9 cellular contexts compared by ENCODE assay signal in the genomic region with DNA sequence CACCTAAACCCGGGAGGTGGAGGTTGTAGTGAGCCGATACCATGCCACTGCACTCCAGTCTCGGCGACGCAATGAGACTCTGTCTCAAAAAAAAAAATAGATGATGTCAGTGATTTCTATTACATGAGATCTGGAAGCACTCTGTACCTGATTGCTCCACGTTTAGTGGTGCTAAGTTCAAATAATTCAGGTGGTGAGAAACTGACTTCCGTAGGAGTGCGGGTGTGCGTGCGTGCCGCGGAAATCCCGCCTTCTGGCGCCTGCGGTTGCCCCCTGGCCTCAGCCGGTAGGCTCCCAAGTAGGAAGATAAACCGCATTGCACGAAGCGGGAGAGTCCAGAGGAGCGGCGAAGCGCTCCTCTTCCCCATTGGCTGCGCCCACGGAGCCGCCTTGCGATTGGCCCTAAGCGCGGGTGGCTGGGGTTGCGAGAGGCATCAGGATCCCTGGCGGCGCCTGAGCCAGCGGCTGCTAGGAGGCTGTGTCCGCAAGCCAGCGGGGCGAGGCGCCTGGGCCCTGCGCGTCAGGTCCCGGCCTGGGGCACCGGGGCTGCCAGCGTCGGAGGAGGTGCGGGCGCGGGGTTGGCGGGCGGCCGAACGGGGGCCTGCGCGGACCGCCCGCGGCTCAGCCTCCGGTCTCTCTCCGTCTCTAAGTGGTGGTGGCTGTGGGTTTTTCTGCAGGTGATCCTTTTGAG. TPM values are rescaled to one million over a fixed set of nuclear protein-coding genes. Genes with fewer than 3 reads are reported as not detected.
DNase-seq lines count a peak whose midpoint lies in the region; ATAC-seq and TF ChIP-seq lines count a peak whose summit lies in the region.
"Not testable (repeated sequence)": the region's sequence is repeated elsewhere in the genome, so short reads cannot be mapped to it uniquely, and the experiment has no call there.
"Had no signal": no experiment of that assay in that cellular context is flagged by ENCODE, and none has a peak within 500 bp of the region (broad histone marks: within the 10 kb centered on the region; RNA-seq: fewer than 3 reads in every experiment).

No MANE protein-coding gene starts in this region.

- CTCF ChIA-PET in A673 (lab: Charles Lee); activated CD4-positive, alpha-beta memory T cell treated with anti-CD3 and anti-CD28 coated beads, Interleukin-2, amount 10 ng/mL, durations not matched to agents 7 days and 5 days (lab: Charles Lee); naive thymus-derived CD4-positive, alpha-beta T cell (lab: Charles Lee): not testable (repeated sequence)

- ATAC-seq in naive thymus-derived CD4-positive, alpha-beta T cell: peak; percentile 93

- H3K27me3 Mint-ChIP-seq in activated CD4-positive, alpha-beta memory T cell treated with anti-CD3 and anti-CD28 coated beads, Interleukin-2, amount 10 ng/mL, durations not matched to agents 7 days and 5 days: peaks cover 21% of the 10 kb centered on the region
- not testable (repeated sequence) for H3K27me3 Mint-ChIP-seq in brain
- H3K27me3 Mint-ChIP-seq in naive thymus-derived CD4-positive, alpha-beta T cell: peaks cover 0 to 30% (median 0%) of the 10 kb centered on the region in 5 donors

- TF ChIP-seq CTCF in A673 (conservative IDR thresholded peaks at IDR 0.05; ENCODE audit: low read depth, low read length); brain (conservative IDR thresholded peaks at IDR 0.05): not testable (repeated sequence)

- peak overlapping the region; percentile 56 for H3K4me3 Mint-ChIP-seq in activated CD4-positive, alpha-beta memory T cell treated with anti-CD3 and anti-CD28 coated beads, Interleukin-2, amount 10 ng/mL, durations not matched to agents 7 days and 5 days
- H3K4me3 Mint-ChIP-seq in brain: peak overlapping the region; percentile 78 to 86 (median 83)
- H3K4me3 Mint-ChIP-seq in naive thymus-derived CD4-positive, alpha-beta T cell: peak overlapping the region; percentile 86 to 96 (median 94)

- not testable (repeated sequence) for H3K4me3 ChIP-seq in A673 (ENCODE audit: low read depth, low read length, poor library complexity, severe bottlenecking)
- peak overlapping the region; percentile 60 for H3K4me3 ChIP-seq in naive thymus-derived CD4-positive, alpha-beta T cell (ENCODE audit: low read length)

- POLR2A ChIA-PET in A673 (lab: Charles Lee; ENCODE audit: low non-redundant PET); activated CD4-positive, alpha-beta memory T cell treated with anti-CD3 and anti-CD28 coated beads, Interleukin-2, amount 10 ng/mL, durations not matched to agents 7 days and 5 days (lab: Charles Lee); naive thymus-derived CD4-positive, alpha-beta T cell (lab: Charles Lee): not testable (repeated sequence)

- H3K36me3 Mint-ChIP-seq in activated CD4-positive, alpha-beta memory T cell treated with anti-CD3 and anti-CD28 coated beads, Interleukin-2, amount 10 ng/mL, durations not matched to agents 7 days and 5 days (ENCODE audit: low read depth); brain; naive thymus-derived CD4-positive, alpha-beta T cell: not testable (repeated sequence)

- not testable (repeated sequence) for H3K4me1 ChIP-seq in A673 (ENCODE audit: insufficient read depth, low read length, poor library complexity, severe bottlenecking); naive thymus-derived CD4-positive, alpha-beta T cell (ENCODE audit: control insufficient read depth in 2 of 2, insufficient read depth in 2 of 2, low read length in 2 of 2)

- not testable (repeated sequence) for H3K9me3 ChIP-seq in A673 (ENCODE audit: low read depth, low read length, poor library complexity, severe bottlenecking); naive thymus-derived CD4-positive, alpha-beta T cell (ENCODE audit: control insufficient read depth in 2 of 3, low read length in 3 of 3)

- H3K36me3 ChIP-seq in A673 (ENCODE audit: insufficient read depth, low read length, poor library complexity, severe bottlenecking); naive thymus-derived CD4-positive, alpha-beta T cell (ENCODE audit: control insufficient read depth in 2 of 3, insufficient read depth in 3 of 3, low read length in 3 of 3): not testable (repeated sequence)

- intact Hi-C loops in A673 (cut with micrococcal nuclease; ENCODE audit: unreplicated experiment); head of caudate nucleus (cut with DNase I); naive thymus-derived CD4-positive, alpha-beta T cell (cut with micrococcal nuclease): not testable (repeated sequence)

- H3K27ac ChIP-seq in A673 (ENCODE audit: low read depth, low read length, poor library complexity, severe bottlenecking): not testable (repeated sequence)
- peak overlapping the region; percentile 71 for H3K27ac ChIP-seq in naive thymus-derived CD4-positive, alpha-beta T cell (ENCODE audit: low read depth, low read length)

- not testable (repeated sequence) for H3K9me3 Mint-ChIP-seq in activated CD4-positive, alpha-beta memory T cell treated with anti-CD3 and anti-CD28 coated beads, Interleukin-2, amount 10 ng/mL, durations not matched to agents 7 days and 5 days; brain; naive thymus-derived CD4-positive, alpha-beta T cell

- H3K4me1 Mint-ChIP-seq in activated CD4-positive, alpha-beta memory T cell treated with anti-CD3 and anti-CD28 coated beads, Interleukin-2, amount 10 ng/mL, durations not matched to agents 7 days and 5 days; brain: not testable (repeated sequence)
- H3K4me1 Mint-ChIP-seq in naive thymus-derived CD4-positive, alpha-beta T cell: peaks cover 4 to 16% (median 11%) of the 10 kb centered on the region in 7 donors

- not testable (repeated sequence) for BruUV-seq in A673 (replicated peaks; lab: Mats Ljungman, UMichigan)

- H3K27ac Mint-ChIP-seq in activated CD4-positive, alpha-beta memory T cell treated with anti-CD3 and anti-CD28 coated beads, Interleukin-2, amount 10 ng/mL, durations not matched to agents 7 days and 5 days; brain: not testable (repeated sequence)
- H3K27ac Mint-ChIP-seq in naive thymus-derived CD4-positive, alpha-beta T cell: peak overlapping the region; percentile 29 to 96 (median 93)

- H3K27me3 ChIP-seq in A673 (replicated peaks; ENCODE audit: insufficient read depth, low read depth, low read length, poor library complexity); naive thymus-derived CD4-positive, alpha-beta T cell (ENCODE audit: control insufficient read depth in 2 of 2, insufficient read depth in 2 of 2, low read length in 2 of 2): not testable (repeated sequence)

- DNase-seq in A673 (ENCODE audit: low spot score) (peak; percentile 68), HK-2 (ENCODE audit: unreplicated experiment) (peak; percentile 78), NCI-H82 treated with DMSO at 0.1 percent for 48 hours (lab: John Stamatoyannopoulos, UW; ENCODE audit: unreplicated experiment) (peak; percentile 74), head of caudate nucleus (peak; percentile 77 to 96 (median 90))
- peak; percentile 39 for DNase-seq in activated CD4-positive, alpha-beta memory T cell treated with anti-CD3 and anti-CD28 coated beads, Interleukin-2, amount 10 ng/mL, durations not matched to agents 7 days and 5 days
- DNase-seq in naive thymus-derived CD4-positive, alpha-beta T cell: peak; percentile 52 to 85 (median 76)
- peak; percentile 68 for DNase-seq in stimulated activated CD4-positive, alpha-beta T cell treated with anti-CD3 and anti-CD28 coated beads, Interleukin-4, amount 100 ng/mL, for 24 hours

RNA-seq across cellular contexts. Expression of gene GOLGA6L7, which starts 16.4 kb away (rescaled TPM):
- not detected in 2 replicates for total RNA-seq in A673 (2021)
- total RNA-seq in activated CD4-positive, alpha-beta memory T cell treated with anti-CD3 and anti-CD28 coated beads, Interleukin-2, amount 10 ng/mL, durations not matched to agents 7 days and 5 days: not detected
- polyA plus RNA-seq in brain (ENCODE audit: insufficient read depth, low read depth, low replicate concordance): not detected
- not detected for total RNA-seq in naive thymus-derived CD4-positive, alpha-beta T cell
- not detected for polyA plus RNA-seq in naive thymus-derived CD4-positive, alpha-beta T cell
- polyA plus RNA-seq: AG04450 had no signal

RNA-seq across cellular contexts. Expression of gene APBA2, which starts 53.7 kb away (rescaled TPM):
- total RNA-seq in A673 (2021): 11.7 and 12.9 TPM in 2 replicates
- under 1 TPM; 0.81 to 0.93 TPM for total RNA-seq in activated CD4-positive, alpha-beta memory T cell treated with anti-CD3 and anti-CD28 coated beads, Interleukin-2, amount 10 ng/mL, durations not matched to agents 7 days and 5 days
- 86.7 TPM for polyA plus RNA-seq in brain (ENCODE audit: insufficient read depth, low read depth, low replicate concordance)
- total RNA-seq in naive thymus-derived CD4-positive, alpha-beta T cell: 100 to 1,000 TPM in 3 of 5 experiments, 10 to 100 TPM in 1, 1 to 10 TPM in 1; 7.7 to 139 (median 110) TPM
- polyA plus RNA-seq in naive thymus-derived CD4-positive, alpha-beta T cell: 100 to 1,000 TPM in 1 of 2 donors, 10 to 100 TPM in 1; 59.7 to 113 TPM

Comparison
In these comparisons a context has a peak if more than half of its experiments do, and no peak if none do; other contexts are left out.
1. DNase-seq: peak in every context shown above with its lines; median percentile 90 in head of caudate nucleus; 78 in HK-2; 76 in naive thymus-derived CD4-positive, alpha-beta T cell; 74 in NCI-H82 treated with DMSO at 0.1 percent for 48 hours; 68 in A673; 68 in stimulated activated CD4-positive, alpha-beta T cell treated with anti-CD3 and anti-CD28 coated beads, Interleukin-4, amount 100 ng/mL, for 24 hours; 39 in activated CD4-positive, alpha-beta memory T cell treated with anti-CD3 and anti-CD28 coated beads, Interleukin-2, amount 10 ng/mL, durations not matched to agents 7 days and 5 days.